ENCODE assay signal across 22 cellular contexts in genomic region chr4:184003433-184003832, GRCh38.
DNase-seq lines count a peak whose midpoint lies in the region; ATAC-seq, FAIRE-seq and TF ChIP-seq lines count a peak whose summit lies in the region.
"Had no signal": no experiment of that assay in that cellular context is flagged by ENCODE, and none has a peak within 500 bp of the region (broad histone marks: within the 10 kb centered on the region; RNA-seq: fewer than 3 reads in every experiment).

No MANE protein-coding gene starts in this region.

- BruUV-seq in HepG2 (replicated peaks; lab: Mats Ljungman, UMichigan), result no TSS peak
- BruUV-seq in GM12878 (replicated peaks; lab: Mats Ljungman, UMichigan), result no TSS peak

- in situ Hi-C loops in HepG2 (cut with HindIII; ENCODE audit: extremely low pct_ligation_motif_present, low pct_unique_long_range_greater_than_20kb), result no loop called here
- in situ Hi-C loops in GM12878 (cut with MboI), result no loop called here

- H2AFZ ChIP-seq in HepG2 (ENCODE audit: low read length), result no peak overlapping the region
- no peak overlapping the region for H2AFZ ChIP-seq in GM12878 (ENCODE audit: control insufficient read depth, low read depth, low read length)

- H3K79me2 ChIP-seq in HepG2 (ENCODE audit: insufficient read depth, low read length), result no peaks in the 10 kb centered on the region
- H3K79me2 ChIP-seq in GM12878 (ENCODE audit: control insufficient read depth, insufficient read depth, low read length), result no peaks in the 10 kb centered on the region

- TF ChIP-seq EP300 in HepG2 (IDR thresholded peaks at IDR 0.05; ENCODE audit: low read depth in 2 of 2, low read length in 2 of 2) (no peak), HepG2 (CRISPR knock-in tag; IDR thresholded peaks at IDR 0.05; ENCODE audit: borderline replicate concordance) (no peak), GM12878 (IDR thresholded peaks at IDR 0.05; ENCODE audit: borderline replicate concordance in 1 of 2, control insufficient read depth in 1 of 2, low read depth in 2 of 2, low read length in 2 of 2) (no peak)

- H3K27ac ChIP-seq in HepG2 (ENCODE audit: extremely low read length, insufficient read depth, low read length) (no peak overlapping the region), right lobe of liver (no peak overlapping the region), GM12878 (ENCODE audit: control insufficient read depth, insufficient read depth) (no peak overlapping the region)
- H3K27ac ChIP-seq: 22Rv1; A549; BLaER1 treated with 17β-estradiol and CSF1 and Interleukin-3, amounts not matched to agents 10 nM and 100 nM; C4-2B had no signal

- no peaks in the 10 kb centered on the region for H3K36me3 ChIP-seq in HepG2 (replicated peaks in 1 of 2; ENCODE audit: control insufficient read depth in 1 of 2, insufficient read depth in 2 of 2, low read length in 2 of 2)
- H3K36me3 ChIP-seq in right lobe of liver, result no peaks in the 10 kb centered on the region
- no peaks in the 10 kb centered on the region for H3K36me3 ChIP-seq in GM12878 (ENCODE audit: control insufficient read depth in 2 of 2, insufficient read depth in 2 of 2, low read length in 1 of 2)
- H3K36me3 ChIP-seq: BLaER1 treated with 17β-estradiol and CSF1 and Interleukin-3, amounts not matched to agents 10 nM and 100 nM had no signal

- H3K9ac ChIP-seq in HepG2 (ENCODE audit: insufficient read depth, low read depth, low read length), result no peak overlapping the region
- no peak overlapping the region for H3K9ac ChIP-seq in GM12878 (ENCODE audit: control insufficient read depth, insufficient read depth, low read length)
- H3K9ac ChIP-seq: BLaER1 treated with 17β-estradiol and CSF1 and Interleukin-3, amounts not matched to agents 10 nM and 100 nM had no signal

- TF ChIP-seq CTCF in HepG2 (CRISPR knock-in tag; IDR thresholded peaks at IDR 0.05), result no peak
- TF ChIP-seq CTCF in right lobe of liver (IDR thresholded peaks at IDR 0.05), result no peak
- TF ChIP-seq CTCF in GM12878 (IDR thresholded peaks at IDR 0.05 in 2 of 3, conservative IDR thresholded peaks at IDR 0.05 in 1 of 3; ENCODE audit: control insufficient read depth in 2 of 3, extremely low read depth in 1 of 3, insufficient read depth in 1 of 3, low read depth in 3 of 3, low read length in 3 of 3), result no peak
- TF ChIP-seq CTCF in mesothelial cell of epicardium (IDR thresholded peaks at IDR 0.05; ENCODE audit: unreplicated experiment), result no peak
- TF ChIP-seq CTCF in chondrocyte (IDR thresholded peaks at IDR 0.05), result no peak

- DNase-seq in HepG2 (ENCODE audit: low spot score) (no peak), right lobe of liver (no peak), GM12878 (ENCODE audit: low read depth, low spot score) (no peak), mesothelial cell of epicardium (ENCODE audit: low spot score in 2 of 2, unreplicated experiment in 2 of 2) (no peak), mesenteric fat pad (ENCODE audit: low spot score) (no peak), NCI-H2227 treated with DMSO at 0.1 percent for 48 hours (lab: John Stamatoyannopoulos, UW) (no peak), chondrocyte (ENCODE audit: low spot score) (no peak)
- DNase-seq: AML-193; Caco-2; Calu3; CD4-positive, alpha-beta T cell; CD8-positive, alpha-beta T cell; DMS79 treated with DMSO at 0.1 percent for 48 hours; GDM1 had no signal

- H3K4me2 ChIP-seq in HepG2 (ENCODE audit: low read depth, low read length) (no peak overlapping the region), GM12878 (ENCODE audit: control insufficient read depth, insufficient read depth) (no peak overlapping the region)
- H3K4me2 ChIP-seq: A549; BLaER1 treated with 17β-estradiol and CSF1 and Interleukin-3, amounts not matched to agents 10 nM and 100 nM had no signal

- H3K9me3 ChIP-seq in HepG2 (ENCODE audit: low read length), result no peaks in the 10 kb centered on the region
- H3K9me3 ChIP-seq in right lobe of liver, result no peaks in the 10 kb centered on the region
- no peaks in the 10 kb centered on the region for H3K9me3 ChIP-seq in GM12878 (replicated peaks; ENCODE audit: control insufficient read depth, insufficient read depth, low read length)
- H3K9me3 ChIP-seq: A549, Caco-2 had no signal

- peaks cover 12% of the 10 kb centered on the region for H3K4me1 Mint-ChIP-seq in mesothelial cell of epicardium
- no peaks in the 10 kb centered on the region for H3K4me1 Mint-ChIP-seq in chondrocyte (ENCODE audit: low read depth)
- H3K4me1 Mint-ChIP-seq: B cell had no signal

- H3K4me1 ChIP-seq in HepG2 (ENCODE audit: insufficient read depth, low read length) (no peaks in the 10 kb centered on the region), right lobe of liver (no peaks in the 10 kb centered on the region), GM12878 (ENCODE audit: control insufficient read depth, insufficient read depth, low read length) (no peaks in the 10 kb centered on the region)
- H3K4me1 ChIP-seq: A549; BLaER1 treated with 17β-estradiol and CSF1 and Interleukin-3, amounts not matched to agents 10 nM and 100 nM; Caco-2 had no signal

- intact Hi-C loops in HepG2 (cut with micrococcal nuclease; ENCODE audit: unreplicated experiment), result no loop called here
- intact Hi-C loops in right lobe of liver (cut with DNase I), result no loop called here
- intact Hi-C loops in GM12878 (cut with micrococcal nuclease; ENCODE audit: unreplicated experiment), result no loop called here

- no peak for FAIRE-seq in HepG2 (lab: Jason Lieb, UNC)
- no peak for FAIRE-seq in GM12878 (lab: Jason Lieb, UNC)
- FAIRE-seq: A549, D721Med, GM12891, GM19239 had no signal

- TF ChIP-seq RAD21 in HepG2 (CRISPR knock-in tag; IDR thresholded peaks at IDR 0.05), result no peak
- TF ChIP-seq RAD21 in GM12878 (IDR thresholded peaks at IDR 0.05; ENCODE audit: insufficient read depth, low read depth, low read length), result no peak

- H3K4me3 ChIP-seq in HepG2 (replicated peaks in 1 of 3; ENCODE audit: insufficient read depth in 1 of 3, low read depth in 2 of 3, low read length in 3 of 3) (no peak overlapping the region), right lobe of liver (no peak overlapping the region), GM12878 (no peak overlapping the region)
- H3K4me3 ChIP-seq: A549; BLaER1 treated with 17β-estradiol and CSF1 and Interleukin-3, amounts not matched to agents 10 nM and 100 nM had no signal

- RAD21 ChIA-PET in GM12878 (lab: Charles Lee; ENCODE audit: unreplicated experiment), result no interaction called here

- H4K20me1 ChIP-seq in HepG2 (ENCODE audit: insufficient read depth, low read length) (no peaks in the 10 kb centered on the region), GM12878 (ENCODE audit: control insufficient read depth, insufficient read depth) (no peaks in the 10 kb centered on the region)
- H4K20me1 ChIP-seq: BLaER1 treated with 17β-estradiol and CSF1 and Interleukin-3, amounts not matched to agents 10 nM and 100 nM had no signal

- H3K27ac Mint-ChIP-seq in mesothelial cell of epicardium, result peak overlapping the region; percentile 47
- H3K27ac Mint-ChIP-seq in chondrocyte (ENCODE audit: unreplicated experiment), result no peak overlapping the region
- H3K27ac Mint-ChIP-seq: B cell; CD4-positive, alpha-beta T cell; CD8-positive, alpha-beta T cell had no signal

- no peak overlapping the region for H3K4me3 Mint-ChIP-seq in mesothelial cell of epicardium
- no peak overlapping the region for H3K4me3 Mint-ChIP-seq in chondrocyte (ENCODE audit: unreplicated experiment)
- H3K4me3 Mint-ChIP-seq: B cell; CD4-positive, alpha-beta T cell; CD8-positive, alpha-beta T cell had no signal

- POLR2A ChIA-PET in HepG2 (lab: Yijun Ruan, JAX) (no interaction called here), GM12878 (lab: Charles Lee) (interaction anchor here (0.6 to 0.8 kb wide), 2 partner anchors 99 to 146 kb away, joined by 3 read pairs; no protein-coding TSS in a partner anchor)

- H3K36me3 Mint-ChIP-seq in mesothelial cell of epicardium, result peaks cover 61% of the 10 kb centered on the region
- H3K36me3 Mint-ChIP-seq in chondrocyte (ENCODE audit: low read depth), result no peaks in the 10 kb centered on the region
- H3K36me3 Mint-ChIP-seq: CD8-positive, alpha-beta T cell had no signal

- TF ChIP-seq POLR2A in HepG2 (IDR thresholded peaks at IDR 0.05; ENCODE audit: insufficient read depth in 1 of 2, low read depth in 2 of 2, low read length in 2 of 2) (no peak), right lobe of liver (IDR thresholded peaks at IDR 0.05) (no peak), GM12878 (IDR thresholded peaks at IDR 0.05; ENCODE audit: low read depth, low read length) (no peak)

- H3K9me3 Mint-ChIP-seq in mesothelial cell of epicardium, result peaks cover 3% of the 10 kb centered on the region
- no peaks in the 10 kb centered on the region for H3K9me3 Mint-ChIP-seq in chondrocyte (ENCODE audit: low read depth)
- H3K9me3 Mint-ChIP-seq: CD4-positive, alpha-beta T cell; CD8-positive, alpha-beta T cell had no signal

- CTCF ChIA-PET in HepG2 (lab: Yijun Ruan, JAX; ENCODE audit: low intra/inter-chr PET ratio, low total read pairs), result no interaction called here
- CTCF ChIA-PET in GM12878 (lab: Yijun Ruan, JAX), result no interaction called here

- SMC1A ChIA-PET in GM12878 (lab: Charles Lee; ENCODE audit: uncharacterized antibody, unreplicated experiment), result no interaction called here

- H3K27me3 ChIP-seq in HepG2 (ENCODE audit: control insufficient read depth in 1 of 2, insufficient read depth in 2 of 2, low read length in 2 of 2) (no peaks in the 10 kb centered on the region; a peak in 1 of 5 replicates), right lobe of liver (no peaks in the 10 kb centered on the region), GM12878 (replicated peaks in 1 of 2; ENCODE audit: control insufficient read depth in 2 of 2, insufficient read depth in 2 of 2, low read length in 1 of 2) (no peaks in the 10 kb centered on the region; a peak in 1 of 4 replicates)
- H3K27me3 ChIP-seq: BLaER1 treated with 17β-estradiol and CSF1 and Interleukin-3, amounts not matched to agents 10 nM and 100 nM had no signal

- 92% methylated on average over 4 of the region's 4 CpGs for WGBS in HepG2 (ENCODE audit: low lambda C conversion rate)
- 87% methylated on average over 3 of the region's 4 CpGs for WGBS in right lobe of liver (ENCODE audit: insufficient coverage, low coverage, low lambda C conversion rate, missing lambda C conversion rate)
- WGBS in GM12878 (ENCODE audit: insufficient coverage, insufficient replicate concordance, low lambda C conversion rate, missing lambda C conversion rate), result 44% methylated on average over 4 of the region's 4 CpGs

- ATAC-seq in HepG2 (no peak), right lobe of liver (no peak), GM12878 (no peak)
- ATAC-seq: A549; CD8-positive, alpha-beta T cell had no signal

- H3K27me3 Mint-ChIP-seq in mesothelial cell of epicardium (ENCODE audit: low read depth), result no peaks in the 10 kb centered on the region
- H3K27me3 Mint-ChIP-seq in chondrocyte (ENCODE audit: low read depth), result no peaks in the 10 kb centered on the region
- H3K27me3 Mint-ChIP-seq: CD4-positive, alpha-beta T cell had no signal

TF ChIP-seq in HepG2, 621 proteins besides CTCF, POLR2A, EP300 and RAD21 (continues in another document):
- TF ChIP-seq YEATS4 (CRISPR knock-in tag; IDR thresholded peaks at IDR 0.05; ENCODE audit: borderline replicate concordance), result no peak
- TF ChIP-seq TEAD2 (CRISPR knock-in tag; IDR thresholded peaks at IDR 0.05), result no peak
- no peak for TF ChIP-seq MYC (CRISPR knock-in tag; IDR thresholded peaks at IDR 0.05; ENCODE audit: borderline replicate concordance)

TF ChIP-seq in GM12878, 131 proteins besides CTCF, POLR2A, EP300 and RAD21 (continues in another document):
- no peak for TF ChIP-seq ASH2L (IDR thresholded peaks at IDR 0.05; ENCODE audit: borderline replicate concordance, low read depth)
- TF ChIP-seq NR2F1 (conservative IDR thresholded peaks at IDR 0.05), result no peak

Comparison
In these comparisons a context has a peak if more than half of its experiments do, and no peak if none do; other contexts are left out.
1. Of the 75 proteins assayed by ChIP-seq in both HepG2 and GM12878: peak only in HepG2: none; only in GM12878: none; in both: ZBTB40; in neither: 74.